Comparison of ENCODE assay signal across 8 cellular contexts in the genomic region with DNA sequence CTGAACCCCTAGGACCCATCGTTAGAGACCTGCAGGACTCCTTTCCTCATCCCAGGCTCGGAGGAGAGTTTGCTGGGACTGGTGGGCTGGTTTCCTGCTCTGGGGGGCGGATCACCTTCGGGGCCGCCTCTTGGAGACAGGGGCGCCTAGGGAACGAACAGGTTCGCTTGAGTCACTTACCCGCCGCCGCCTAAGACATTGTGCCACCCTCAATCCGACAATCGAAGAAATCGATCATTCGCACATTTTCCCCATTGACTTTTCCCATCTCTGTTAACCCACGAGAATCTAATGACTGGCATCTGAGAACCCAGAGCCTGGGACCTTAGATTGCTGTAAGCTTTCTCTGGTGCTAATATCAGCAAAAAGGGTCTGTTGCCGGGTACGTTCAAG. TPM values are rescaled to one million over a fixed set of nuclear protein-coding genes. Genes with fewer than 3 reads are reported as not detected.
DNase-seq lines count a peak whose midpoint lies in the region; ATAC-seq and TF ChIP-seq lines count a peak whose summit lies in the region.

No MANE protein-coding gene starts in this region.

- H3K4me1 Mint-ChIP-seq in CD8-positive, alpha-beta T cell (ENCODE audit: low read depth): peaks cover 74% of the 10 kb centered on the region
- peaks cover 33% of the 10 kb centered on the region for H3K4me1 Mint-ChIP-seq in WTC11

- CTCF ChIA-PET in CD8-positive, alpha-beta T cell (lab: Charles Lee): no interaction called here
- CTCF ChIA-PET in WTC11 (lab: Charles Lee): interaction anchor here (1.0 to 1.6 kb wide), 3 partner anchors 19 to 149 kb away, joined by 3 read pairs; no protein-coding TSS in a partner anchor

- peak overlapping the region; percentile 86 for H3K27ac ChIP-seq in CD8-positive, alpha-beta T cell (ENCODE audit: low read depth, low read length)

- H3K9me3 ChIP-seq in CD8-positive, alpha-beta T cell (ENCODE audit: low read length): no peaks in the 10 kb centered on the region

- no peak for TF ChIP-seq CTCF in CD8-positive, alpha-beta T cell (IDR thresholded peaks at IDR 0.05)
- TF ChIP-seq CTCF in WTC11 (IDR thresholded peaks at IDR 0.05): no peak

- POLR2A ChIA-PET in CD8-positive, alpha-beta T cell (lab: Charles Lee): interaction anchor here (0.7 to 2.2 kb wide), 11 partner anchors 12 to 1799 kb away, joined by 3 to 14 read pairs (median 3); a partner anchor contains a TSS
- POLR2A ChIA-PET in WTC11 (lab: Charles Lee): interaction anchor here (1.2 to 1.5 kb wide), 2 partner anchors 60 to 139 kb away, joined by 4 read pairs; a partner anchor contains a TSS

- ATAC-seq in CD8-positive, alpha-beta T cell: peak; percentile 42
- ATAC-seq in WTC11 (peak; percentile 42), left ventricle myocardium superior (no peak)

- H3K36me3 ChIP-seq in CD8-positive, alpha-beta T cell (ENCODE audit: insufficient read depth, low read length): peaks cover 7% of the 10 kb centered on the region
- peaks cover 13% of the 10 kb centered on the region for H3K36me3 ChIP-seq in H7 (replicated peaks; ENCODE audit: control insufficient read depth, insufficient read depth, low read length)

- intact Hi-C loops in CD8-positive, alpha-beta T cell (cut with DNase I, micrococcal nuclease): loop anchor here (1.0 to 10.0 kb wide), 14 partner anchors 208 to 1923 kb away; a partner anchor contains a TSS
- intact Hi-C loops in left ventricle myocardium superior (cut with micrococcal nuclease): loop anchor here (10.0 kb wide), 1 partner anchor 1584 kb away; a partner anchor contains a TSS

- peak overlapping the region; percentile 100 for H3K27ac Mint-ChIP-seq in CD8-positive, alpha-beta T cell
- peak overlapping the region; percentile 100 for H3K27ac Mint-ChIP-seq in WTC11

- H3K9me3 Mint-ChIP-seq in CD8-positive, alpha-beta T cell: no peaks in the 10 kb centered on the region
- no peaks in the 10 kb centered on the region for H3K9me3 Mint-ChIP-seq in WTC11

- H3K27me3 Mint-ChIP-seq in CD8-positive, alpha-beta T cell (ENCODE audit: low read depth): no peaks in the 10 kb centered on the region
- no peaks in the 10 kb centered on the region for H3K27me3 Mint-ChIP-seq in WTC11 (ENCODE audit: low read depth)

- peaks cover 39% of the 10 kb centered on the region for H3K36me3 Mint-ChIP-seq in CD8-positive, alpha-beta T cell
- H3K36me3 Mint-ChIP-seq in WTC11: peaks cover 32% of the 10 kb centered on the region

- in situ Hi-C loops in KBM-7 (cut with MboI; ENCODE audit: low pct_unique_long_range_greater_than_20kb, low sequenced_read_pairs): no loop called here

- peak overlapping the region; percentile 78 for H3K4me3 ChIP-seq in CD8-positive, alpha-beta T cell (ENCODE audit: low read depth, low read length)
- peak overlapping the region; percentile 87 for H3K4me3 ChIP-seq in H7 (ENCODE audit: insufficient read depth, low read depth, low read length)

- H3K4me3 Mint-ChIP-seq in CD8-positive, alpha-beta T cell: peak overlapping the region; percentile 99
- peak overlapping the region; percentile 94 for H3K4me3 Mint-ChIP-seq in WTC11

- H3K27me3 ChIP-seq in CD8-positive, alpha-beta T cell (ENCODE audit: insufficient read depth, low read length): no peaks in the 10 kb centered on the region
- H3K27me3 ChIP-seq in H7 (ENCODE audit: control insufficient read depth, insufficient read depth, low read length): no peaks in the 10 kb centered on the region

- no peak for DNase-seq in CD8-positive, alpha-beta T cell
- DNase-seq in H7 (no peak), WTC11 (ENCODE audit: low spot score) (no peak), left ventricle myocardium superior (peak; percentile 38), amniotic stem cell (lab: John Stamatoyannopoulos, UW) (no peak), KBM-7 (no peak), COLO829 (ENCODE audit: low spot score) (no peak)
- DNase-seq in stimulated activated CD8-positive, alpha-beta memory T cell treated with anti-CD3 and anti-CD28 coated beads, Interleukin-12 subunit alpha, Interleukin-12 subunit beta, amount 100 ng/mL, for 24 hours (ENCODE audit: extremely low read depth): peak; percentile 23

- peaks cover 52% of the 10 kb centered on the region for H3K4me1 ChIP-seq in CD8-positive, alpha-beta T cell (ENCODE audit: insufficient read depth, low read length)

TF ChIP-seq in WTC11, 78 proteins besides CTCF, POLR2A, EP300 and RAD21:
- TF ChIP-seq, protein P1, sequence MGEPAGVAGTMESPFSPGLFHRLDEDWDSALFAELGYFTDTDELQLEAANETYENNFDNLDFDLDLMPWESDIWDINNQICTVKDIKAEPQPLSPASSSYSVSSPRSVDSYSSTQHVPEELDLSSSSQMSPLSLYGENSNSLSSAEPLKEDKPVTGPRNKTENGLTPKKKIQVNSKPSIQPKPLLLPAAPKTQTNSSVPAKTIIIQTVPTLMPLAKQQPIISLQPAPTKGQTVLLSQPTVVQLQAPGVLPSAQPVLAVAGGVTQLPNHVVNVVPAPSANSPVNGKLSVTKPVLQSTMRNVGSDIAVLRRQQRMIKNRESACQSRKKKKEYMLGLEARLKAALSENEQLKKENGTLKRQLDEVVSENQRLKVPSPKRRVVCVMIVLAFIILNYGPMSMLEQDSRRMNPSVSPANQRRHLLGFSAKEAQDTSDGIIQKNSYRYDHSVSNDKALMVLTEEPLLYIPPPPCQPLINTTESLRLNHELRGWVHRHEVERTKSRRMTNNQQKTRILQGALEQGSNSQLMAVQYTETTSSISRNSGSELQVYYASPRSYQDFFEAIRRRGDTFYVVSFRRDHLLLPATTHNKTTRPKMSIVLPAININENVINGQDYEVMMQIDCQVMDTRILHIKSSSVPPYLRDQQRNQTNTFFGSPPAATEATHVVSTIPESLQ (CRISPR knock-in tag; IDR thresholded peaks at IDR 0.05): no peak
- TF ChIP-seq, protein P2, sequence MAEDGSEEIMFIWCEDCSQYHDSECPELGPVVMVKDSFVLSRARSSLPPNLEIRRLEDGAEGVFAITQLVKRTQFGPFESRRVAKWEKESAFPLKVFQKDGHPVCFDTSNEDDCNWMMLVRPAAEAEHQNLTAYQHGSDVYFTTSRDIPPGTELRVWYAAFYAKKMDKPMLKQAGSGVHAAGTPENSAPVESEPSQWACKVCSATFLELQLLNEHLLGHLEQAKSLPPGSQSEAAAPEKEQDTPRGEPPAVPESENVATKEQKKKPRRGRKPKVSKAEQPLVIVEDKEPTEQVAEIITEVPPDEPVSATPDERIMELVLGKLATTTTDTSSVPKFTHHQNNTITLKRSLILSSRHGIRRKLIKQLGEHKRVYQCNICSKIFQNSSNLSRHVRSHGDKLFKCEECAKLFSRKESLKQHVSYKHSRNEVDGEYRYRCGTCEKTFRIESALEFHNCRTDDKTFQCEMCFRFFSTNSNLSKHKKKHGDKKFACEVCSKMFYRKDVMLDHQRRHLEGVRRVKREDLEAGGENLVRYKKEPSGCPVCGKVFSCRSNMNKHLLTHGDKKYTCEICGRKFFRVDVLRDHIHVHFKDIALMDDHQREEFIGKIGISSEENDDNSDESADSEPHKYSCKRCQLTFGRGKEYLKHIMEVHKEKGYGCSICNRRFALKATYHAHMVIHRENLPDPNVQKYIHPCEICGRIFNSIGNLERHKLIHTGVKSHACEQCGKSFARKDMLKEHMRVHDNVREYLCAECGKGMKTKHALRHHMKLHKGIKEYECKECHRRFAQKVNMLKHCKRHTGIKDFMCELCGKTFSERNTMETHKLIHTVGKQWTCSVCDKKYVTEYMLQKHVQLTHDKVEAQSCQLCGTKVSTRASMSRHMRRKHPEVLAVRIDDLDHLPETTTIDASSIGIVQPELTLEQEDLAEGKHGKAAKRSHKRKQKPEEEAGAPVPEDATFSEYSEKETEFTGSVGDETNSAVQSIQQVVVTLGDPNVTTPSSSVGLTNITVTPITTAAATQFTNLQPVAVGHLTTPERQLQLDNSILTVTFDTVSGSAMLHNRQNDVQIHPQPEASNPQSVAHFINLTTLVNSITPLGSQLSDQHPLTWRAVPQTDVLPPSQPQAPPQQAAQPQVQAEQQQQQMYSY (CRISPR knock-in tag; IDR thresholded peaks at IDR 0.05): no peak
- TF ChIP-seq ELF4 (CRISPR knock-in tag; IDR thresholded peaks at IDR 0.05; ENCODE audit: low read depth): no peak
- no peak for TF ChIP-seq NFE2L1 (CRISPR knock-in tag; IDR thresholded peaks at IDR 0.05)
- no peak for TF ChIP-seq ZNF138 (CRISPR knock-in tag; conservative IDR thresholded peaks at IDR 0.05)
- TF ChIP-seq CREB1 (CRISPR knock-in tag; IDR thresholded peaks at IDR 0.05): no peak
- no peak for TF ChIP-seq GTF2I (CRISPR knock-in tag; conservative IDR thresholded peaks at IDR 0.05)
- no peak for TF ChIP-seq ATF1 (CRISPR knock-in tag; IDR thresholded peaks at IDR 0.05)

RNA-seq across cellular contexts. Expression of a gene that starts 0.3 kb away (rescaled TPM):
- total RNA-seq in CD8-positive, alpha-beta T cell: 10 to 100 TPM; 15.8 to 18.5 TPM
- 53.1 and 55.5 TPM in 2 replicates for total RNA-seq in H7 (2014; rRNA removed; shearing (Covaris generic))
- total RNA-seq in WTC11 (2021): 39.2 to 44.1 TPM (median 42.6 TPM) in 3 replicates
- total RNA-seq in left ventricle myocardium superior: 18.4 TPM

RNA-seq across cellular contexts. Expression of a gene that starts 0.7 kb away (rescaled TPM):
- total RNA-seq in CD8-positive, alpha-beta T cell: 10 to 100 TPM; 95.6 to 97.2 TPM
- 207 and 394 TPM in 2 replicates for total RNA-seq in H7 (2014; rRNA removed; shearing (Covaris generic))
- total RNA-seq in WTC11 (2021): 320 to 363 TPM (median 356 TPM) in 3 replicates
- 100.0 TPM for total RNA-seq in left ventricle myocardium superior

Comparison
In these comparisons a context has a peak if more than half of its experiments do, and no peak if none do; other contexts are left out.
1. DNase-seq: peak in left ventricle myocardium superior (single experiment) and stimulated activated CD8-positive, alpha-beta memory T cell treated with anti-CD3 and anti-CD28 coated beads, Interleukin-12 subunit alpha, Interleukin-12 subunit beta, amount 100 ng/mL, for 24 hours (single experiment); none in CD8-positive, alpha-beta T cell (0 of 7), H7 (single experiment), WTC11 (single experiment), amniotic stem cell (single experiment), KBM-7 (single experiment) and COLO829 (single experiment).